Comparison of ENCODE assay signal across 14 cellular contexts in the genomic region with DNA sequence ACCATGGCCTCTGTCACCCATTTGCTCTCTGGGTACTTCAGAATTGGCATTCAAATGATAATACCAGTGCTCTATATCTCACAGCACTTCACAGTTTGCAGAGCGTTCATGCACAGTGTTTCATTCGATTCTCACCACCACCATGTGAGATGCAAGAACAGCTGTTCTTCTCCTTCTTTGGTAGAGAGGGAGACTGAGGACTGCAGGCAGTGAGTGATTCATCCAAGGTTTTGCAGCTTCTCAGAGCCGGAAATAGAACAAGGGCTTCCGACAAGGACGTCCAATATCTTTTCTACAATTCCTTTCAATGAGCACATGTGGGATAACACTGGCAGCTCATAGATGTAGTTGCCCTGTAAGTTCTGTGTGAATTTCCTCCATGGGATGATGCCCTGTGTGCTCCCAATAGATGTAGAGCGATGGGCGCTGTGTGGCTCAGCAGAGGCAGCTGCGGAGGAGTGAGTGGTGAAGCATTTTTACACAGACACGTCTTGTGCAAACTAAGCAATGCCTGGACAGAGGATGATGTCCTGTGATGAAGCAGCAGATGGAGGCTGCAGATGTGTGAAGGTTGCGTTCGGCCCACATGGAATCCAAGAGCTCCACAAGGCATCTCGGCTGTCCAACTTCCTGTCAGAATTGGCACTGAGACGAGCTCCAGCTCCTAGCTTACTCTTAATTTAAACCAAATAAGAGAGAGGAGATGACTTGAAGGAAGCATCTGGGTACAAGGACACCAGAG. TPM values are rescaled to one million over a fixed set of nuclear protein-coding genes. Genes with fewer than 3 reads are reported as not detected.
"Had no signal": no experiment of that assay in that cellular context is flagged by ENCODE, and none has a peak within 500 bp of the region (broad histone marks: within the 10 kb centered on the region; RNA-seq: fewer than 3 reads in every experiment).

No MANE protein-coding gene starts in this region.

- H3K27ac ChIP-seq: cardiac muscle cell, right lobe of liver, SJSA1 had no signal

- ATAC-seq: activated T-cell treated with anti-CD3 and anti-CD28 coated beads, Interleukin-2, amount 50 U/mL, for 4 hours; right lobe of liver; stimulated activated naive B cell treated with anti-CD40 and anti-IgM and Interleukin-4, amounts not matched to agents 10 μg/mL and 1 μg/mL and 100 μg/mL, for 72 hours had no signal

- H3K36me3 ChIP-seq: ascending aorta, cardiac muscle cell, right lobe of liver, SJSA1 had no signal

- H3K27me3 ChIP-seq: ascending aorta, cardiac muscle cell, right lobe of liver, SJSA1 had no signal

- H3K4me1 ChIP-seq: right lobe of liver, SJSA1 had no signal

- H3K9me3 ChIP-seq: ascending aorta, right lobe of liver, SJSA1 had no signal

- DNase-seq: activated gamma-delta T cell treated with Interleukin-2 at 50 U/mL for 16 hours; activated naive CD8-positive, alpha-beta T cell treated with anti-CD3 and anti-CD28 coated beads, Interleukin-2, amount 10 ng/mL, durations not matched to agents 7 days and 5 days; activated T-cell treated with anti-CD3 and anti-CD28 coated beads, Interleukin-2, amount 50 U/mL, for 4 hours; effector CD8-positive, alpha-beta T cell; mesenchymal stem cell; right lobe of liver; stimulated activated CD4-positive, alpha-beta T cell treated with anti-CD3 and anti-CD28 coated beads, Interleukin-2, amount 100 ng/mL, for 24 hours; stimulated activated naive B cell treated with anti-CD40 and anti-IgM and Interleukin-4, amounts not matched to agents 10 μg/mL and 1 μg/mL and 100 μg/mL, for 72 hours; substantia nigra; SW 1271 had no signal

- H3K4me3 ChIP-seq: ascending aorta, cardiac muscle cell, coronary artery, right lobe of liver, SJSA1 had no signal

RNA-seq across cellular contexts. Expression of a gene that starts 24.9 kb away (rescaled TPM):
- total RNA-seq: activated naive CD8-positive, alpha-beta T cell treated with anti-CD3 and anti-CD28 coated beads, Interleukin-2, amount 10 ng/mL, durations not matched to agents 7 days and 5 days; activated T-cell treated with anti-CD3 and anti-CD28 coated beads, Interleukin-2, amount 50 U/mL, for 4 hours; ascending aorta; cardiac muscle cell; right lobe of liver; SJSA1 had no signal
- polyA plus RNA-seq: cardiac muscle cell had no signal
